ENCODE assay signal across 23 cellular contexts in the genomic region with DNA sequence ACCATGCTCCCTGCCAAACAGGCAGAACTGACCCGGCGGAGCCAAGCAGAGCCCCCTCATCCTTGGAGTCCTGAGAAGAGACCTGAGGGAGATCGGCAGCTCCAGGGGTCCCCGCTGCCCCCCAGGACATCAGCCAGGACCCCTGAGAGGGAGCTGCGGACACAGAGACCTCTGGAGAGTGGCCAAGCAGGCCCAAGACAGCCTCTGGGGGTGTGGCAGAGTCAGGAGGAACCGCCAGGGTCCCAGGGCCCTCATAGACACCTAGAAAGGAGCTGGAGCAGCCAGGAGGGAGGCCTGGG.
"Had no signal": no experiment of that assay in that cellular context is flagged by ENCODE, and none has a peak within 500 bp of the region (broad histone marks: within the 10 kb centered on the region; RNA-seq: fewer than 3 reads in every experiment).

No MANE protein-coding gene starts in this region.

- H3K27ac Mint-ChIP-seq: activated CD4-positive, alpha-beta memory T cell treated with anti-CD3 and anti-CD28 coated beads, Interleukin-2, amount 10 ng/mL, durations not matched to agents 7 days and 5 days; activated naive CD4-positive, alpha-beta T cell treated with anti-CD3 and anti-CD28 coated beads, Interleukin-2, amount 50 U/mL, for 24 hours; activated T-helper 17 cell treated with anti-CD3 and anti-CD28 coated beads, Interleukin-2, amount 50 U/mL, for 72 hours had no signal

- H3K4me3 ChIP-seq: breast epithelium, K562, Peyer's patch, SJCRH30 had no signal

- H3K27me3 Mint-ChIP-seq: activated CD4-positive, alpha-beta memory T cell treated with anti-CD3 and anti-CD28 coated beads, Interleukin-2, amount 10 ng/mL, durations not matched to agents 7 days and 5 days; activated naive CD4-positive, alpha-beta T cell treated with anti-CD3 and anti-CD28 coated beads, Interleukin-2, amount 50 U/mL, for 24 hours had no signal

- DNase-seq: activated CD4-positive, alpha-beta memory T cell treated with anti-CD3 and anti-CD28 coated beads, Interleukin-2, amount 10 ng/mL, durations not matched to agents 7 days and 5 days; activated CD4-positive, alpha-beta T cell treated with anti-CD3 and anti-CD28 coated beads, Interleukin-2, amount 50 U/mL, for 1 hour; activated CD4-positive, CD25-positive, alpha-beta regulatory T cell; activated gamma-delta T cell treated with Interleukin-2 at 50 U/mL for 16 hours; activated T-cell treated with anti-CD3 and anti-CD28 coated beads for 4 hours; activated T-cell treated with anti-CD3 and anti-CD28 coated beads, Interleukin-2, amount 50 U/mL, for 48 hours; Karpas-422; NCI-H1105 treated with DMSO at 0.1 percent for 48 hours; NCI-H1436 treated with DMSO at 0.1 percent for 48 hours; NCI-H187; NCI-H2081; NCI-H446; NCI-H524; Peyer's patch; SJCRH30; SK-N-SH; T-helper 1 cell had no signal

- H3K4me1 Mint-ChIP-seq: activated CD4-positive, alpha-beta memory T cell treated with anti-CD3 and anti-CD28 coated beads, Interleukin-2, amount 10 ng/mL, durations not matched to agents 7 days and 5 days; activated naive CD4-positive, alpha-beta T cell treated with anti-CD3 and anti-CD28 coated beads, Interleukin-2, amount 50 U/mL, for 24 hours had no signal

- H3K9me3 ChIP-seq: breast epithelium, Peyer's patch, SJCRH30, SK-N-SH had no signal

- H3K36me3 Mint-ChIP-seq: activated naive CD4-positive, alpha-beta T cell treated with anti-CD3 and anti-CD28 coated beads, Interleukin-2, amount 50 U/mL, for 24 hours had no signal

- H3K9me3 Mint-ChIP-seq: activated CD4-positive, alpha-beta memory T cell treated with anti-CD3 and anti-CD28 coated beads, Interleukin-2, amount 10 ng/mL, durations not matched to agents 7 days and 5 days; activated naive CD4-positive, alpha-beta T cell treated with anti-CD3 and anti-CD28 coated beads, Interleukin-2, amount 50 U/mL, for 24 hours; activated T-helper 17 cell treated with anti-CD3 and anti-CD28 coated beads, Interleukin-2, amount 50 U/mL, for 72 hours had no signal

- H3K4me1 ChIP-seq: breast epithelium, SJCRH30 had no signal

- H3K4me3 Mint-ChIP-seq: activated CD4-positive, alpha-beta memory T cell treated with anti-CD3 and anti-CD28 coated beads, Interleukin-2, amount 10 ng/mL, durations not matched to agents 7 days and 5 days; activated naive CD4-positive, alpha-beta T cell treated with anti-CD3 and anti-CD28 coated beads, Interleukin-2, amount 50 U/mL, for 24 hours; activated T-helper 17 cell treated with anti-CD3 and anti-CD28 coated beads, Interleukin-2, amount 50 U/mL, for 72 hours had no signal

- H3K4me2 ChIP-seq: SK-N-SH had no signal

- H3K9ac ChIP-seq: SK-N-SH had no signal

- H3K27me3 ChIP-seq: breast epithelium, Peyer's patch had no signal

- H3K27ac ChIP-seq: breast epithelium, Peyer's patch, RWPE1, SJCRH30, VCaP had no signal

- H3K36me3 ChIP-seq: breast epithelium, Peyer's patch, SJCRH30 had no signal
